In genomic region chr5:136058972-136059354, GRCh38 we compare ENCODE assay signal across 15 cellular contexts. TPM values are rescaled to one million over a fixed set of nuclear protein-coding genes. Genes with fewer than 3 reads are reported as not detected.
DNase-seq lines count a peak whose midpoint lies in the region; ATAC-seq and TF ChIP-seq lines count a peak whose summit lies in the region.
"Had no signal": no experiment of that assay in that cellular context is flagged by ENCODE, and none has a peak within 500 bp of the region (broad histone marks: within the 10 kb centered on the region; RNA-seq: fewer than 3 reads in every experiment).

No MANE protein-coding gene starts in this region.

- TF ChIP-seq RAD21 in HCT116 (IDR thresholded peaks at IDR 0.05; ENCODE audit: low read depth) = no peak

- POLR2A ChIA-PET in HCT116 (lab: Charles Lee) = no interaction called here

- H3K9ac ChIP-seq in HCT116 (ENCODE audit: low read length) (no peak overlapping the region), adipocyte (ENCODE audit: low read length) (peak overlapping the region; percentile 9), smooth muscle cell (ENCODE audit: low read depth) (no peak overlapping the region)

- no peaks in the 10 kb centered on the region for H3K9me2 ChIP-seq in HCT116 (ENCODE audit: insufficient read depth)

- H3K79me2 ChIP-seq in HCT116 (ENCODE audit: insufficient read depth, low read length) (no peaks in the 10 kb centered on the region), smooth muscle cell (ENCODE audit: low read depth) (no peaks in the 10 kb centered on the region)

- H3K9me3 ChIP-seq in HCT116 (ENCODE audit: control insufficient read depth in 1 of 2, insufficient read depth in 1 of 2, low read depth in 1 of 2, low read length in 2 of 2) (no peaks in the 10 kb centered on the region), adipocyte (ENCODE audit: control insufficient read depth, low read length) (no peaks in the 10 kb centered on the region), right lobe of liver (no peaks in the 10 kb centered on the region), smooth muscle cell (replicated peaks; ENCODE audit: low read depth) (no peaks in the 10 kb centered on the region)
- H3K9me3 ChIP-seq: BE2C had no signal

- H3K36me3 ChIP-seq in HCT116 (ENCODE audit: control insufficient read depth in 1 of 2, insufficient read depth in 2 of 2, low read length in 2 of 2) (no peaks in the 10 kb centered on the region), adipocyte (ENCODE audit: control insufficient read depth, insufficient read depth, low read length, severe bottlenecking) (peaks cover 80% of the 10 kb centered on the region), right lobe of liver (no peaks in the 10 kb centered on the region), smooth muscle cell (ENCODE audit: low read depth) (peaks cover 20% of the 10 kb centered on the region)
- H3K36me3 ChIP-seq: BE2C had no signal

- H3K4me3 ChIP-seq in HCT116 (replicated peaks in 1 of 2; ENCODE audit: low read depth in 1 of 2, low read length in 2 of 2) = no peak overlapping the region
- no peak overlapping the region for H3K4me3 ChIP-seq in adipocyte (ENCODE audit: low read length)
- H3K4me3 ChIP-seq in right lobe of liver = no peak overlapping the region
- no peak overlapping the region for H3K4me3 ChIP-seq in smooth muscle cell

- 48% methylated on average over 5 of the region's 6 CpGs for WGBS in right lobe of liver (ENCODE audit: insufficient coverage, low coverage, low lambda C conversion rate, missing lambda C conversion rate)
- WGBS in smooth muscle cell (ENCODE audit: low lambda C conversion rate) = 54% methylated on average over 6 of the region's 6 CpGs

- ATAC-seq in HCT116 (no peak), right lobe of liver (peak in 2 of 4 donors; percentile 2 to 20), GM21447 (IDR thresholded peaks at IDR 0.05; ENCODE audit: unreplicated experiment) (no peak), HG03520 (IDR thresholded peaks at IDR 0.05; ENCODE audit: unreplicated experiment) (no peak)
- ATAC-seq: effector memory CD8-positive, alpha-beta T cell had no signal

- H3K4me2 ChIP-seq in HCT116 (ENCODE audit: low read length) (peak overlapping the region; percentile 43), smooth muscle cell (no peak overlapping the region)

- TF ChIP-seq CTCF in HCT116 (IDR thresholded peaks at IDR 0.05 in 2 of 3, conservative IDR thresholded peaks at IDR 0.05 in 1 of 3; ENCODE audit: borderline replicate concordance in 1 of 3, insufficient read depth in 1 of 3, low read depth in 2 of 3, low read length in 2 of 3) (no peak), right lobe of liver (IDR thresholded peaks at IDR 0.05) (no peak), smooth muscle cell (IDR thresholded peaks at IDR 0.05; ENCODE audit: borderline replicate concordance, insufficient read depth, poor library complexity, severe bottlenecking) (no peak)

- H3K4me1 ChIP-seq in HCT116 (ENCODE audit: control insufficient read depth in 1 of 2, insufficient read depth in 2 of 2, low read length in 2 of 2) (peaks cover 22 to 34% of the 10 kb centered on the region in 2 experiments), adipocyte (ENCODE audit: control insufficient read depth, insufficient read depth, low read length) (peaks cover 55% of the 10 kb centered on the region), right lobe of liver (peaks cover 0 to 33% (median 13%) of the 10 kb centered on the region in 4 donors), smooth muscle cell (ENCODE audit: low read depth) (peaks cover 24% of the 10 kb centered on the region)

- H3K27ac ChIP-seq in HCT116 (ENCODE audit: low read depth, low read length) = peak overlapping the region; percentile 3; the same call in 1 of the 2 replicates
- peak overlapping the region; percentile 63 to 93 (median 73) for H3K27ac ChIP-seq in right lobe of liver
- peak overlapping the region; percentile 95 for H3K27ac ChIP-seq in smooth muscle cell (ENCODE audit: low read depth)

- CTCF ChIA-PET in HCT116 (lab: Charles Lee) = no interaction called here

- DNase-seq in HCT116 (ENCODE audit: low read depth, low spot score) (no peak), adipocyte (ENCODE audit: low read depth) (no peak), right lobe of liver (no peak), smooth muscle cell (lab: John Stamatoyannopoulos, UW; ENCODE audit: unreplicated experiment) (no peak), Ammon's horn (ENCODE audit: low spot score) (no peak), NCI-H82 (lab: John Stamatoyannopoulos, UW) (no peak)
- DNase-seq: activated naive CD4-positive, alpha-beta T cell treated with anti-CD3 and anti-CD28 coated beads, Interleukin-2, amount 10 ng/mL, durations not matched to agents 7 days and 5 days; DMS 273 treated with DMSO at 0.1 percent for 48 hours; effector memory CD8-positive, alpha-beta T cell; immature natural killer cell; Karpas-422; NCI-H1436 treated with DMSO at 0.1 percent for 48 hours had no signal

- H2AFZ ChIP-seq in HCT116 (ENCODE audit: low read depth, low read length, poor library complexity, severe bottlenecking) (peak overlapping the region; percentile 9), smooth muscle cell (ENCODE audit: low read depth) (no peak overlapping the region)

- TF ChIP-seq POLR2A in HCT116 (IDR thresholded peaks at IDR 0.05; ENCODE audit: borderline replicate concordance, extremely low read depth, insufficient read depth, insufficient read length) (no peak), right lobe of liver (IDR thresholded peaks at IDR 0.05) (no peak)

- H3K27me3 ChIP-seq in HCT116 (ENCODE audit: insufficient read depth, low read length) (peaks cover 27% of the 10 kb centered on the region; the same call in 1 of the 2 replicates), adipocyte (replicated peaks; ENCODE audit: control insufficient read depth, insufficient read depth, low read length) (no peaks in the 10 kb centered on the region), right lobe of liver (no peaks in the 10 kb centered on the region), smooth muscle cell (ENCODE audit: low read depth) (no peaks in the 10 kb centered on the region)
- H3K27me3 ChIP-seq: BE2C had no signal

- RAD21 ChIA-PET in HCT116 (lab: Charles Lee; ENCODE audit: low non-redundant PET in 1 of 2, low total read pairs in 2 of 2, uncharacterized antibody in 2 of 2, unreplicated experiment in 2 of 2) = no interaction called here

- BruUV-seq in HCT116 (replicated peaks; lab: Mats Ljungman, UMichigan) = no TSS peak

- intact Hi-C loops in HCT116 (cut with micrococcal nuclease) (loop anchor here (1.0 to 10.0 kb wide), 3 partner anchors 82 to 604 kb away; partner anchors contain the start of gene TIFAB), right lobe of liver (cut with DNase I) (loop anchor here in 1 of 2 donors (10.0 kb wide), 1 partner anchor 84 kb away; no protein-coding TSS in a partner anchor)

- H4K20me1 ChIP-seq in HCT116 (ENCODE audit: insufficient read depth) (no peaks in the 10 kb centered on the region), smooth muscle cell (ENCODE audit: low read depth) (no peaks in the 10 kb centered on the region)

- peaks cover 81% of the 10 kb centered on the region for H3F3A ChIP-seq in smooth muscle cell (ENCODE audit: low read depth)

TF ChIP-seq in HCT116, 20 proteins besides CTCF, POLR2A, EP300 and RAD21 (continues in another document):
- no peak for TF ChIP-seq FOSL1 (IDR thresholded peaks at IDR 0.05; ENCODE audit: low read depth)
- no peak for TF ChIP-seq MAX (IDR thresholded peaks at IDR 0.05)
- TF ChIP-seq TCF7L2 (IDR thresholded peaks at IDR 0.05; ENCODE audit: borderline replicate concordance, extremely low read depth, insufficient read depth, insufficient read length) = no peak
- no peak for TF ChIP-seq SRF (IDR thresholded peaks at IDR 0.05; ENCODE audit: low read depth)
- TF ChIP-seq SIN3A (IDR thresholded peaks at IDR 0.05; ENCODE audit: low read depth) = no peak
- TF ChIP-seq EGR1 (IDR thresholded peaks at IDR 0.05; ENCODE audit: low read depth) = no peak
- TF ChIP-seq REST (IDR thresholded peaks at IDR 0.05; ENCODE audit: low read depth) = no peak
- no peak for TF ChIP-seq EZH2phosphoT487 (IDR thresholded peaks at IDR 0.05; ENCODE audit: borderline replicate concordance)

RNA-seq across cellular contexts. Expression of gene TGFBI, which starts 30.2 kb away (rescaled TPM):
- total RNA-seq in HCT116 (2021; ENCODE audit: unreplicated experiment) = 0.64 TPM
- 0.05 TPM in 1 of 2 replicates, not detected in the other for polyA plus RNA-seq in HCT116 (2012)
- total RNA-seq in right lobe of liver = 100 to 1,000 TPM in 3 of 6 experiments, 10 to 100 TPM in 3; 30.7 to 143 (median 87.2) TPM
- 2,635 and 2,673 TPM in 2 replicates for total RNA-seq in smooth muscle cell
- 2,505 and 2,991 TPM in 2 replicates for polyA plus RNA-seq in smooth muscle cell

Comparison
In these comparisons a context has a peak if more than half of its experiments do, and no peak if none do; other contexts are left out.
1. H3K27ac ChIP-seq: peak in every context shown above with its lines; median percentile 95 in smooth muscle cell; 73 in right lobe of liver; 3 in HCT116.
2. RNA of gene TGFBI, which starts 30.2 kb away (total RNA-seq): 2,635 to 2,673 TPM in smooth muscle cell and 30.7 to 143 TPM in right lobe of liver; 0.64 TPM in HCT116 (single experiment); every median in the first group is over 10 times any median in the second.